Comparison of ENCODE assay signal across 2 cellular contexts in the genomic region with DNA sequence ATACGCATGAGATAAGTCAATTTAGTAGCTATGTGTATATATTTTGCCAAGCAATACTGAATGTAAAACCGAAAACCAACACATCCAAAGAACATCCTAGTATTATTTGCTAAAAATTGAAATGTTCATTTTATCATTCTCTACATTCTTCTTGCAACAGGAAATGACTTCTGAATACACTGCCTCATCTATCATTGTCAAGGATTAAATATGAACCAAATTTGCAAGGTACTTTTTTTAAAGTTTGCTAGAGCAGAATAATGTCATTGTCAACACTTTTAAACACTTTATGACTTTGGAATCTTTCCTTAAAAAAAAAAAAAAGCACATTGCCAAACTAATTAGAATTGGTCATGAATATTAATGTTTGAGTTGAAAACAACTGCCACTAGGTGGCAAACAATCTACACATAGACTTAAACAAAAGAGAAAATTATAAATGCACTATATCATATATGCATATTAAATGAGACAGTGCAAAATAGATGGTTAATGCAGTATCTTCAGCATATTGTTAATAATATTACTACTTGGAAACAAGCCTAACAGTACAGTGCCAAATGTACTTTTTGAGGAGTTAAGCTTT.
A peak's percentile ranks its signal among the peaks of the same experiment; 100 is the strongest.
TF ChIP-seq lines count a peak whose summit lies in the region.

No MANE protein-coding gene starts in this region.

TF ChIP-seq in IMR-90, 13 proteins besides CTCF, POLR2A, EP300 and RAD21:
- TF ChIP-seq CHD1 (IDR thresholded peaks at IDR 0.05; ENCODE audit: low read depth, low read length) (no peak), BHLHE40 (IDR thresholded peaks at IDR 0.05; ENCODE audit: low read depth, low read length) (no peak), MAFK (IDR thresholded peaks at IDR 0.05; ENCODE audit: low read depth, low read length) (no peak), SMC3 (IDR thresholded peaks at IDR 0.05; ENCODE audit: low read depth, low read length) (peak; percentile 46), NFE2L2 (IDR thresholded peaks at IDR 0.05; ENCODE audit: low read depth, low read length) (no peak), FOS (IDR thresholded peaks at IDR 0.05; ENCODE audit: low read depth, low read length) (no peak)

TF ChIP-seq in K562, 482 proteins besides CTCF, POLR2A, EP300 and RAD21:
- TF ChIP-seq ZNF384 (IDR thresholded peaks at IDR 0.05; ENCODE audit: low read depth, low read length) (peak; percentile 78), ARID3A (IDR thresholded peaks at IDR 0.05; ENCODE audit: borderline replicate concordance, low read depth, low read length) (0 out of 2 replicates have a peak, but pooled peaks have one; percentile 73), PBX2 (CRISPR knock-in tag; IDR thresholded peaks at IDR 0.05; ENCODE audit: low read depth) (no peak), PBX2 (tag; conservative IDR thresholded peaks at IDR 0.05; ENCODE audit: low read depth) (0 out of 2 replicates have a peak, but pooled peaks have one; percentile 11), RBFOX2 (IDR thresholded peaks at IDR 0.05; ENCODE audit: low read depth, low read length) (no peak)
